11 cellular contexts compared by ENCODE assay signal in the genomic region with DNA sequence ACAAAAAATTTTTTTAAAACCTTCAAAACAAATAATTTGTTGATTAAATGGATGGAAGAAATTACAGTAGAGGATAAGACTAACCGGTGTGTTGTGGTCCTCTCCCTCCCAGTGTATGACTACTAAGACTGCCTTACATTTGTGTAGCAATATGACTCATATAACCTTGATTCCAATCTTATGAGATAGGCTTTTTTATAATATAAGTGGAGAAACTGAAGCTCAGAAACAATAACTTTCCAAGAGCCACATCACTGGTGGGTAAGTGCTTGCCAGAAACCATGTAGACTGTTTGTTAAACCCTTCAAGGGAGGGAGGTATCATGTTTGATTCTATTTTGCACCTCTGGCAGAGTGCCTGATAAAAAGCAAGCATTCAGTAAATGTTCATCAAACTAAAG. TPM values are rescaled to one million over a fixed set of nuclear protein-coding genes. Genes with fewer than 3 reads are reported as not detected.
A peak's percentile ranks its signal among the peaks of the same experiment; 100 is the strongest.
DNase-seq lines count a peak whose midpoint lies in the region; FAIRE-seq lines count a peak whose summit lies in the region.
"Had no signal": no experiment of that assay in that cellular context is flagged by ENCODE, and none has a peak within 500 bp of the region (broad histone marks: within the 10 kb centered on the region; RNA-seq: fewer than 3 reads in every experiment).

No MANE protein-coding gene starts in this region.

- DNase-seq in AG08396 (ENCODE audit: low spot score), result peak; percentile 52
- peak; percentile 62 for DNase-seq in HTR-8/SVneo (ENCODE audit: insufficient read length, low spot score)
- DNase-seq in activated T-helper 2 cell treated with anti-CD3 and anti-CD28 coated beads, Interferon-gamma antibody, Interleukin-2, Interleukin-4, amounts not matched to agents 10 μg/mL and 5 μg/mL and 100 μg/mL, durations not matched to agents 14 hours and 24 hours and 36 hours (ENCODE audit: low spot score), result no peak
- peak; percentile 49 for DNase-seq in hepatic stellate cell (ENCODE audit: low spot score)
- no peak for DNase-seq in GM19240 (ENCODE audit: insufficient read length, low spot score)
- DNase-seq in NCI-H774 (lab: John Stamatoyannopoulos, UW), result no peak
- DNase-seq in iPS-NIHi7 (ENCODE audit: extremely low spot score), result no peak
- DNase-seq in inferior parietal cortex (ENCODE audit: extremely low spot score), result no peak
- DNase-seq: Peyer's patch, testis had no signal

- H3K27me3 Mint-ChIP-seq in activated T-helper 2 cell treated with anti-CD3 and anti-CD28 coated beads, Interferon-gamma antibody, Interleukin-2, Interleukin-4, amounts not matched to agents 10 μg/mL and 5 μg/mL and 100 μg/mL, durations not matched to agents 14 hours and 24 hours and 36 hours (ENCODE audit: low read depth), result no peaks in the 10 kb centered on the region

- no peak for FAIRE-seq in HTR-8/SVneo (lab: Jason Lieb, UNC)
- FAIRE-seq: D721Med had no signal

- H3K36me3 Mint-ChIP-seq in activated T-helper 2 cell treated with anti-CD3 and anti-CD28 coated beads, Interferon-gamma antibody, Interleukin-2, Interleukin-4, amounts not matched to agents 10 μg/mL and 5 μg/mL and 100 μg/mL, durations not matched to agents 14 hours and 24 hours and 36 hours (ENCODE audit: low read depth), result peaks cover 15% of the 10 kb centered on the region

- H3K4me3 Mint-ChIP-seq in activated T-helper 2 cell treated with anti-CD3 and anti-CD28 coated beads, Interferon-gamma antibody, Interleukin-2, Interleukin-4, amounts not matched to agents 10 μg/mL and 5 μg/mL and 100 μg/mL, durations not matched to agents 14 hours and 24 hours and 36 hours (ENCODE audit: low read depth), result no peak overlapping the region

- H3K9me3 Mint-ChIP-seq in activated T-helper 2 cell treated with anti-CD3 and anti-CD28 coated beads, Interferon-gamma antibody, Interleukin-2, Interleukin-4, amounts not matched to agents 10 μg/mL and 5 μg/mL and 100 μg/mL, durations not matched to agents 14 hours and 24 hours and 36 hours, result no peaks in the 10 kb centered on the region

- H3K27ac Mint-ChIP-seq in activated T-helper 2 cell treated with anti-CD3 and anti-CD28 coated beads, Interferon-gamma antibody, Interleukin-2, Interleukin-4, amounts not matched to agents 10 μg/mL and 5 μg/mL and 100 μg/mL, durations not matched to agents 14 hours and 24 hours and 36 hours, result peak overlapping the region; percentile 60

- intact Hi-C loops in activated T-helper 2 cell treated with anti-CD3 and anti-CD28 coated beads, Interferon-gamma antibody, Interleukin-2, Interleukin-4, amounts not matched to agents 10 μg/mL and 5 μg/mL and 100 μg/mL, durations not matched to agents 14 hours and 24 hours and 36 hours (cut with micrococcal nuclease), result loop anchor here (2.0 to 5.0 kb wide), 2 partner anchors 33 to 157 kb away; partner anchors contain the start of gene ERBIN

- H3K4me1 Mint-ChIP-seq in activated T-helper 2 cell treated with anti-CD3 and anti-CD28 coated beads, Interferon-gamma antibody, Interleukin-2, Interleukin-4, amounts not matched to agents 10 μg/mL and 5 μg/mL and 100 μg/mL, durations not matched to agents 14 hours and 24 hours and 36 hours (ENCODE audit: low read depth), result peaks cover 26% of the 10 kb centered on the region

RNA-seq across cellular contexts. Expression of gene NLN, which starts 47.5 kb away (rescaled TPM):
- 22.5 and 22.8 TPM in 2 replicates for total RNA-seq in activated T-helper 2 cell treated with anti-CD3 and anti-CD28 coated beads, Interferon-gamma antibody, Interleukin-2, Interleukin-4, amounts not matched to agents 10 μg/mL and 5 μg/mL and 100 μg/mL, durations not matched to agents 14 hours and 24 hours and 36 hours

RNA-seq across cellular contexts. Expression of gene SGTB, which starts 47.6 kb away (rescaled TPM):
- total RNA-seq in activated T-helper 2 cell treated with anti-CD3 and anti-CD28 coated beads, Interferon-gamma antibody, Interleukin-2, Interleukin-4, amounts not matched to agents 10 μg/mL and 5 μg/mL and 100 μg/mL, durations not matched to agents 14 hours and 24 hours and 36 hours, result 7.6 TPM in 2 replicates

Comparison
In these comparisons a context has a peak if more than half of its experiments do, and no peak if none do; other contexts are left out.
1. DNase-seq: peak in AG08396 (single experiment), HTR-8/SVneo (single experiment) and hepatic stellate cell (single experiment); none in activated T-helper 2 cell treated with anti-CD3 and anti-CD28 coated beads, Interferon-gamma antibody, Interleukin-2, Interleukin-4, amounts not matched to agents 10 μg/mL and 5 μg/mL and 100 μg/mL, durations not matched to agents 14 hours and 24 hours and 36 hours (single experiment), GM19240 (single experiment), NCI-H774 (single experiment), iPS-NIHi7 (single experiment) and inferior parietal cortex (single experiment).